In genomic region chr12:78864483-78865296, GRCh38 we compare ENCODE assay signal across 9 cellular contexts. TPM values are rescaled to one million over a fixed set of nuclear protein-coding genes. Genes with fewer than 3 reads are reported as not detected.
DNase-seq lines count a peak whose midpoint lies in the region; ATAC-seq and TF ChIP-seq lines count a peak whose summit lies in the region.
"Had no signal": no experiment of that assay in that cellular context is flagged by ENCODE, and none has a peak within 500 bp of the region (broad histone marks: within the 10 kb centered on the region; RNA-seq: fewer than 3 reads in every experiment).

SYT1 (plus strand) TSS chr12:78864774.

- H3K27me3 ChIP-seq in PC-3 (ENCODE audit: low read length) (peaks cover 6% of the 10 kb centered on the region), uterus (no peaks in the 10 kb centered on the region), HAP-1 (ENCODE audit: low read depth) (no peaks in the 10 kb centered on the region)

- no peaks in the 10 kb centered on the region for H3F3A ChIP-seq in PC-3 (ENCODE audit: low read length, unreplicated experiment)

- ATAC-seq in HG03520 (IDR thresholded peaks at IDR 0.05; ENCODE audit: unreplicated experiment) (peak; percentile 30), PC-3 (peak; percentile 88)

- DNase-seq in activated CD4-positive, alpha-beta T cell treated with anti-CD3 and anti-CD28 coated beads, Interleukin-2, amount 10 ng/mL, durations not matched to agents 7 days and 5 days: no peak
- DNase-seq in activated CD4-positive, alpha-beta T cell treated with anti-CD3 and anti-CD28 coated beads for 4 hours: no peak
- DNase-seq in PC-3 (peak; percentile 76), epithelial cell of esophagus (ENCODE audit: low read depth) (peak; percentile 91), mesothelial cell of epicardium (ENCODE audit: low spot score in 2 of 2, unreplicated experiment in 2 of 2) (peak; percentile 49 to 73), uterus (peak; percentile 76 to 87), HAP-1 (ENCODE audit: low spot score in 2 of 2) (no peak)
- DNase-seq: CD4-positive, CD25-positive, alpha-beta regulatory T cell had no signal

- CTCF ChIA-PET in activated CD4-positive, alpha-beta T cell treated with anti-CD3 and anti-CD28 coated beads, Interleukin-2, amount 10 ng/mL, durations not matched to agents 7 days and 5 days (lab: Charles Lee): no interaction called here
- CTCF ChIA-PET in PC-3 (lab: Charles Lee): interaction anchor here (0.5 to 1.7 kb wide), 4 partner anchors 65 to 472 kb away, joined by 3 to 10 read pairs (median 6); no protein-coding TSS in a partner anchor

- no peaks in the 10 kb centered on the region for H3K36me3 Mint-ChIP-seq in activated CD4-positive, alpha-beta T cell treated with anti-CD3 and anti-CD28 coated beads, Interleukin-2, amount 10 ng/mL, durations not matched to agents 7 days and 5 days (ENCODE audit: low read depth)
- H3K36me3 Mint-ChIP-seq in mesothelial cell of epicardium: no peaks in the 10 kb centered on the region
- H3K36me3 Mint-ChIP-seq: CD4-positive, CD25-positive, alpha-beta regulatory T cell had no signal

- H2AFZ ChIP-seq in PC-3 (ENCODE audit: low read length): peak within 1 kb of the TSS; percentile 94

- TF ChIP-seq CTCF in PC-3 (conservative IDR thresholded peaks at IDR 0.05; ENCODE audit: low read depth, low read length) (no peak), epithelial cell of esophagus (IDR thresholded peaks at IDR 0.05; ENCODE audit: insufficient read depth, low read depth, low read length, missing control alignments) (no peak), mesothelial cell of epicardium (IDR thresholded peaks at IDR 0.05; ENCODE audit: unreplicated experiment) (no peak), uterus (IDR thresholded peaks at IDR 0.05) (no peak)

- H3K4me2 ChIP-seq in PC-3 (ENCODE audit: low read length): peak within 1 kb of the TSS; percentile 92

- peaks cover 22% of the 10 kb centered on the region for H3K27me3 Mint-ChIP-seq in activated CD4-positive, alpha-beta T cell treated with anti-CD3 and anti-CD28 coated beads, Interleukin-2, amount 10 ng/mL, durations not matched to agents 7 days and 5 days
- H3K27me3 Mint-ChIP-seq in mesothelial cell of epicardium (ENCODE audit: low read depth): peaks cover 32% of the 10 kb centered on the region

- in situ Hi-C loops in HAP-1 (cut with MboI; ENCODE audit: low sequenced_read_pairs): no loop called here

- H4K20me1 ChIP-seq in PC-3 (ENCODE audit: low read length): no peaks in the 10 kb centered on the region

- POLR2A ChIA-PET in activated CD4-positive, alpha-beta T cell treated with anti-CD3 and anti-CD28 coated beads, Interleukin-2, amount 10 ng/mL, durations not matched to agents 7 days and 5 days (lab: Charles Lee): no interaction called here
- POLR2A ChIA-PET in PC-3 (lab: Charles Lee; ENCODE audit: unreplicated experiment): interaction anchor here (0.6 kb wide), 6 partner anchors 11 to 659 kb away, joined by 3 to 7 read pairs (median 4); no protein-coding TSS in a partner anchor

- H3K9me3 Mint-ChIP-seq in activated CD4-positive, alpha-beta T cell treated with anti-CD3 and anti-CD28 coated beads, Interleukin-2, amount 10 ng/mL, durations not matched to agents 7 days and 5 days: no peaks in the 10 kb centered on the region
- H3K9me3 Mint-ChIP-seq in mesothelial cell of epicardium: no peaks in the 10 kb centered on the region

- H3K9ac ChIP-seq in PC-3 (ENCODE audit: low read length): peak within 1 kb of the TSS; percentile 31

- no peak within 1 kb of the TSS for H3K4me3 Mint-ChIP-seq in activated CD4-positive, alpha-beta T cell treated with anti-CD3 and anti-CD28 coated beads, Interleukin-2, amount 10 ng/mL, durations not matched to agents 7 days and 5 days
- H3K4me3 Mint-ChIP-seq in mesothelial cell of epicardium: peak within 1 kb of the TSS; percentile 89

- peak within 1 kb of the TSS; percentile 25 for H3K27ac Mint-ChIP-seq in activated CD4-positive, alpha-beta T cell treated with anti-CD3 and anti-CD28 coated beads, Interleukin-2, amount 10 ng/mL, durations not matched to agents 7 days and 5 days
- peak within 1 kb of the TSS; percentile 96 for H3K27ac Mint-ChIP-seq in mesothelial cell of epicardium
- H3K27ac Mint-ChIP-seq: CD4-positive, CD25-positive, alpha-beta regulatory T cell had no signal

- H3K36me3 ChIP-seq in PC-3 (ENCODE audit: low read depth, low read length): no peaks in the 10 kb centered on the region
- no peaks in the 10 kb centered on the region for H3K36me3 ChIP-seq in uterus
- H3K36me3 ChIP-seq in HAP-1 (replicated peaks): no peaks in the 10 kb centered on the region

- peak; percentile 54 to 55 for TF ChIP-seq POLR2A in uterus (IDR thresholded peaks at IDR 0.05)

- H3K4me3 ChIP-seq in PC-3 (ENCODE audit: low read length) (peak within 1 kb of the TSS; percentile 79), epithelial cell of esophagus (ENCODE audit: low read length) (peak within 1 kb of the TSS; percentile 70), uterus (peak within 1 kb of the TSS; percentile 53 to 70), HAP-1 (no peak within 1 kb of the TSS)

- no peaks in the 10 kb centered on the region for H3K4me1 Mint-ChIP-seq in activated CD4-positive, alpha-beta T cell treated with anti-CD3 and anti-CD28 coated beads, Interleukin-2, amount 10 ng/mL, durations not matched to agents 7 days and 5 days
- peaks cover 23% of the 10 kb centered on the region for H3K4me1 Mint-ChIP-seq in mesothelial cell of epicardium
- H3K4me1 Mint-ChIP-seq: CD4-positive, CD25-positive, alpha-beta regulatory T cell had no signal

- no peaks in the 10 kb centered on the region for H3K9me2 ChIP-seq in PC-3 (replicated peaks; ENCODE audit: low read length)

- no peaks in the 10 kb centered on the region for H3K79me2 ChIP-seq in PC-3 (ENCODE audit: low read length)

- no peaks in the 10 kb centered on the region for H3K4me1 ChIP-seq in PC-3 (ENCODE audit: insufficient read depth, low read length)
- H3K4me1 ChIP-seq in uterus: no peaks in the 10 kb centered on the region
- H3K4me1 ChIP-seq in HAP-1: 0 out of 2 replicates have a peak, but pooled peaks cover 3% of the 10 kb centered on the region

- no peaks in the 10 kb centered on the region for H3K9me3 ChIP-seq in PC-3 (ENCODE audit: low read length)
- H3K9me3 ChIP-seq in uterus: no peaks in the 10 kb centered on the region
- no peaks in the 10 kb centered on the region for H3K9me3 ChIP-seq in HAP-1

- intact Hi-C loops in PC-3 (cut with micrococcal nuclease): loop anchor here (2.0 to 10.0 kb wide), 6 partner anchors 160 to 684 kb away; no protein-coding TSS in a partner anchor
- intact Hi-C loops in uterus (cut with DNase I; ENCODE audit: low total_unique reads): no loop called here

- no TSS peak for BruUV-seq in PC-3 (replicated peaks; lab: Mats Ljungman, UMichigan)

- no peak within 1 kb of the TSS for H3K27ac ChIP-seq in PC-3 (ENCODE audit: low read length)
- H3K27ac ChIP-seq in uterus: peak within 1 kb of the TSS; percentile 81 to 86

RNA-seq across cellular contexts. Expression of gene SYT1, which starts in this region (rescaled TPM):
- total RNA-seq in activated CD4-positive, alpha-beta T cell treated with anti-CD3 and anti-CD28 coated beads, Interleukin-2, amount 10 ng/mL, durations not matched to agents 7 days and 5 days: not detected
- total RNA-seq in PC-3 (2014; rRNA removed) (0.12 and 0.51 TPM in 2 replicates), mesothelial cell of epicardium (13.6 to 15.4 TPM (median 15.3 TPM) in 3 replicates), uterus (10 to 100 TPM in 3 of 4 donors, 1 to 10 TPM in 1; 9.7 to 24.3 (median 18.3) TPM)
- total RNA-seq: CD4-positive, CD25-positive, alpha-beta regulatory T cell had no signal

Comparison
In these comparisons a context has a peak if more than half of its experiments do, and no peak if none do; other contexts are left out.
1. Peak in DNase-seq, ATAC-seq, H3K4me3 ChIP-seq, H3K9ac ChIP-seq and H3K4me2 ChIP-seq in PC-3; RNA of the gene not detected or under 1 TPM.
2. DNase-seq: peak in epithelial cell of esophagus (single experiment), mesothelial cell of epicardium (2 of 2) and uterus (2 of 2); none in activated CD4-positive, alpha-beta T cell treated with anti-CD3 and anti-CD28 coated beads, Interleukin-2, amount 10 ng/mL, durations not matched to agents 7 days and 5 days (single experiment), activated CD4-positive, alpha-beta T cell treated with anti-CD3 and anti-CD28 coated beads for 4 hours (0 of 2) and HAP-1 (0 of 2).